Comparison of ENCODE assay signal across 11 cellular contexts in the genomic region with DNA sequence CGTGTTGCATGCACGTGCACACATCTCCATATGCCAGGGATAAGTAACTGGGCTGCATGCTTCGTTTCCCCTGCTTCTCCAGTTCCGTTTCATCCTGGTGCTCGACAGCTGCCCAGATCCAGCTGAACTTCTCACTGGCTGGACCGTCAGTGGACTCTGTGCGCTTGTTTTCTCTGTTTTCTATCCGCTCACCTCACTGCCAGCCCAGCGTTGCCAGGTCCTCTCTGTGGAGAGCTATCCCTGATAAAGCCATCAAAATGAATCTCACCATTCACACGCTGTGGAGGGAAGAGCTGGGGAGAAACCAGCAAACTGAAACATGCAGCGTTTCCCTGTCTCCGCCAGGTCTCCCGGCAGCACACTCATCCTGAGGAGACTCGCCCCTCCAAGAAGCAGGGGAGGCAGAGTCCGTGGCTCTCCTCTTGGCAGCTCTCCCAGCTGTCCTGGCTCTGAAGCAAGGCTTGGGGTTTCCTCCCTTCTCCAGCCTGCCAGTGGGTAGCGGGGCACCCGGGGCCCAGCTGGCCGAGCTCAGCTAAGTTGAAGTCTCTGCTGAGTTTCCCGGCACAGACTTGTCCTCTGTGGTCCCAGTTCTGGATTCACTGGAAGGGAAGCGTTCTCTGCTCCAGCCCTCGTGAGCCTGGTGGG.
DNase-seq lines count a peak whose midpoint lies in the region; ATAC-seq, FAIRE-seq and TF ChIP-seq lines count a peak whose summit lies in the region.
"Had no signal": no experiment of that assay in that cellular context is flagged by ENCODE, and none has a peak within 500 bp of the region (broad histone marks: within the 10 kb centered on the region; RNA-seq: fewer than 3 reads in every experiment).

No MANE protein-coding gene starts in this region.

- H3K36me3 Mint-ChIP-seq in nephron progenitor cell (ENCODE audit: low read depth): peaks cover 63% of the 10 kb centered on the region
- H3K36me3 Mint-ChIP-seq in activated T-helper 2 cell treated with anti-CD3 and anti-CD28 coated beads, Interferon-gamma antibody, Interleukin-2, Interleukin-4, amounts not matched to agents 10 μg/mL and 5 μg/mL and 100 μg/mL, durations not matched to agents 14 hours and 24 hours and 36 hours (ENCODE audit: low read depth): peaks cover 91% of the 10 kb centered on the region

- no peak for TF ChIP-seq POLR2A in GM18505 (IDR thresholded peaks at IDR 0.05; ENCODE audit: borderline replicate concordance, extremely low read depth, insufficient read depth, insufficient read length)

- no peak for TF ChIP-seq CTCF in AG09319 (IDR thresholded peaks at IDR 0.05; ENCODE audit: low read depth, low read length)
- no peak for TF ChIP-seq CTCF in nephron progenitor cell (IDR thresholded peaks at IDR 0.05)

- H3K27me3 Mint-ChIP-seq in nephron progenitor cell (ENCODE audit: low read depth, poor library complexity): no peaks in the 10 kb centered on the region
- no peaks in the 10 kb centered on the region for H3K27me3 Mint-ChIP-seq in activated T-helper 2 cell treated with anti-CD3 and anti-CD28 coated beads, Interferon-gamma antibody, Interleukin-2, Interleukin-4, amounts not matched to agents 10 μg/mL and 5 μg/mL and 100 μg/mL, durations not matched to agents 14 hours and 24 hours and 36 hours (ENCODE audit: low read depth)

- no peaks in the 10 kb centered on the region for H3K4me1 ChIP-seq in small intestine (ENCODE audit: control insufficient read depth in 2 of 2, insufficient read depth in 1 of 2, low read depth in 1 of 2, low read length in 1 of 2)

- H3K4me3 ChIP-seq in small intestine (ENCODE audit: low read depth in 1 of 2, low read length in 2 of 2): no peak overlapping the region

- no peak for FAIRE-seq in small intestine (lab: Jason Lieb, UNC)

- intact Hi-C loops in activated T-helper 2 cell treated with anti-CD3 and anti-CD28 coated beads, Interferon-gamma antibody, Interleukin-2, Interleukin-4, amounts not matched to agents 10 μg/mL and 5 μg/mL and 100 μg/mL, durations not matched to agents 14 hours and 24 hours and 36 hours (cut with micrococcal nuclease): no loop called here

- H3K27ac Mint-ChIP-seq in nephron progenitor cell: peak overlapping the region; percentile 91
- no peak overlapping the region for H3K27ac Mint-ChIP-seq in activated T-helper 2 cell treated with anti-CD3 and anti-CD28 coated beads, Interferon-gamma antibody, Interleukin-2, Interleukin-4, amounts not matched to agents 10 μg/mL and 5 μg/mL and 100 μg/mL, durations not matched to agents 14 hours and 24 hours and 36 hours

- no peak overlapping the region for H3K27ac ChIP-seq in small intestine (ENCODE audit: low read depth in 1 of 2, low read length in 1 of 2)

- H3K4me3 Mint-ChIP-seq in nephron progenitor cell: peak overlapping the region; percentile 32
- H3K4me3 Mint-ChIP-seq in activated T-helper 2 cell treated with anti-CD3 and anti-CD28 coated beads, Interferon-gamma antibody, Interleukin-2, Interleukin-4, amounts not matched to agents 10 μg/mL and 5 μg/mL and 100 μg/mL, durations not matched to agents 14 hours and 24 hours and 36 hours (ENCODE audit: low read depth): no peak overlapping the region

- peaks cover 93% of the 10 kb centered on the region for H3K4me1 Mint-ChIP-seq in nephron progenitor cell
- no peaks in the 10 kb centered on the region for H3K4me1 Mint-ChIP-seq in activated T-helper 2 cell treated with anti-CD3 and anti-CD28 coated beads, Interferon-gamma antibody, Interleukin-2, Interleukin-4, amounts not matched to agents 10 μg/mL and 5 μg/mL and 100 μg/mL, durations not matched to agents 14 hours and 24 hours and 36 hours (ENCODE audit: low read depth)

- DNase-seq in AG09319 (ENCODE audit: extremely low read depth, low read depth) (peak; percentile 19), MV-4-11 (lab: John Stamatoyannopoulos, UW) (peak; percentile 32), fibroblast of gingiva (ENCODE audit: low read depth) (peak; percentile 47), nephron progenitor cell (no peak), small intestine (no peak), NCI-H526 (lab: John Stamatoyannopoulos, UW) (no peak)
- DNase-seq in activated T-helper 2 cell treated with anti-CD3 and anti-CD28 coated beads, Interferon-gamma antibody, Interleukin-2, Interleukin-4, amounts not matched to agents 10 μg/mL and 5 μg/mL and 100 μg/mL, durations not matched to agents 14 hours and 24 hours and 36 hours (ENCODE audit: low spot score): no peak
- DNase-seq: DND-41; effector CD8-positive, alpha-beta T cell; stimulated activated naive CD4-positive, alpha-beta T cell treated with Interleukin-2 at 50 U/mL for 16 hours had no signal

- H3K9me3 Mint-ChIP-seq in nephron progenitor cell: no peaks in the 10 kb centered on the region
- H3K9me3 Mint-ChIP-seq in activated T-helper 2 cell treated with anti-CD3 and anti-CD28 coated beads, Interferon-gamma antibody, Interleukin-2, Interleukin-4, amounts not matched to agents 10 μg/mL and 5 μg/mL and 100 μg/mL, durations not matched to agents 14 hours and 24 hours and 36 hours: no peaks in the 10 kb centered on the region

- H3K27me3 ChIP-seq in small intestine (ENCODE audit: control insufficient read depth in 2 of 2, insufficient read depth in 2 of 2, low read length in 2 of 2): no peaks in the 10 kb centered on the region

- ATAC-seq in GM18505 (IDR thresholded peaks at IDR 0.05; ENCODE audit: unreplicated experiment): no peak

- peaks cover 0 to 9% of the 10 kb centered on the region in 2 donors for H3K36me3 ChIP-seq in small intestine (ENCODE audit: control insufficient read depth in 2 of 2, insufficient read depth in 2 of 2, low read length in 2 of 2)

- H3K9me3 ChIP-seq in small intestine (ENCODE audit: control insufficient read depth, low read depth): no peaks in the 10 kb centered on the region

- WGBS in small intestine, 3 donors: 72 to 78% (median 76%) methylated on average over 19 to 21 of the region's 21 CpGs

Comparison
In these comparisons a context has a peak if more than half of its experiments do, and no peak if none do; other contexts are left out.
1. DNase-seq: peak in AG09319 (single experiment), MV-4-11 (single experiment) and fibroblast of gingiva (single experiment); none in nephron progenitor cell (single experiment), activated T-helper 2 cell treated with anti-CD3 and anti-CD28 coated beads, Interferon-gamma antibody, Interleukin-2, Interleukin-4, amounts not matched to agents 10 μg/mL and 5 μg/mL and 100 μg/mL, durations not matched to agents 14 hours and 24 hours and 36 hours (single experiment), small intestine (single experiment) and NCI-H526 (0 of 2).